ENCODE assay signal across 7 cellular contexts in the genomic region with DNA sequence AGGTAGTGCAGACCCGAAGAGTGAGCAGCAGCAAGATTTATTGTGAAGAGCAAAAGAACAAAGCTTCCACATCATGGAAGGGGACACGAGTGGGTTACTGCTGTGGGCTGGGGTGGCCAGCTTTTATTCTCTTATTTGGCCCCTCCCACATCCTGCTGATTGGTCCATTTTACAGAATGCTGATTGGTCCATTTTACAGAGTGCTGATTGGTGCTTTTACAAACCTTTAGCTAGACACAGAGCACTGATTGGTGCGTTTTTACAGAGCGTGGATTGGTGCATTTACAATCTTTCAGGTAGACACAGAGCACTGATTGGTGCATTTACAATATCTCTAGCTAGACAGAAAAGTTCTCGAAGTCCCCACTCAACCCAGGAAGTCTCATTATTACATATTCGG. TPM values are rescaled to one million over a fixed set of nuclear protein-coding genes. Genes with fewer than 3 reads are reported as not detected.
"Had no signal": no experiment of that assay in that cellular context is flagged by ENCODE, and none has a peak within 500 bp of the region (broad histone marks: within the 10 kb centered on the region; RNA-seq: fewer than 3 reads in every experiment).

No MANE protein-coding gene starts in this region.

RNA-seq across cellular contexts. Expression of gene GZMA, which starts 11.4 kb away (rescaled TPM):
- total RNA-seq: OCI-LY7, PC-3, PC-9, RPMI7951, SJCRH30, SJSA1, SK-MEL-5 had no signal
